Comparison of ENCODE assay signal across 16 cellular contexts in genomic region chr14:52998376-52999010, GRCh38. TPM values are rescaled to one million over a fixed set of nuclear protein-coding genes. Genes with fewer than 3 reads are reported as not detected.
DNase-seq lines count a peak whose midpoint lies in the region; ATAC-seq and TF ChIP-seq lines count a peak whose summit lies in the region.
"Had no signal": no experiment of that assay in that cellular context is flagged by ENCODE, and none has a peak within 500 bp of the region (broad histone marks: within the 10 kb centered on the region; RNA-seq: fewer than 3 reads in every experiment).

No MANE protein-coding gene starts in this region.

- no peak overlapping the region for H4K8ac ChIP-seq in mesenchymal stem cell (ENCODE audit: low read length)

- H3K27me3 ChIP-seq in brain microvascular endothelial cell (replicated peaks) (no peaks in the 10 kb centered on the region), mesenchymal stem cell (ENCODE audit: control insufficient read depth in 1 of 2, insufficient read depth in 1 of 2, low read length in 2 of 2) (no peaks in the 10 kb centered on the region), tibial nerve (no peaks in the 10 kb centered on the region)

- TF ChIP-seq CTCF in brain microvascular endothelial cell (IDR thresholded peaks at IDR 0.05; ENCODE audit: low read depth, low read length, missing control alignments) = no peak
- TF ChIP-seq CTCF in tibial nerve (IDR thresholded peaks at IDR 0.05) = no peak

- peaks cover 3% of the 10 kb centered on the region for H3K4me1 ChIP-seq in mesenchymal stem cell (ENCODE audit: control insufficient read depth, insufficient read depth, low read depth, low read length)
- peaks cover 0 to 26% (median 4%) of the 10 kb centered on the region in 4 donors for H3K4me1 ChIP-seq in tibial nerve

- H2BK5ac ChIP-seq in mesenchymal stem cell (ENCODE audit: low read depth, low read length, poor library complexity, severe bottlenecking) = no peak overlapping the region

- H3K4me3 Mint-ChIP-seq in stimulated activated naive B cell treated with anti-CD40 and anti-IgM and Interleukin-4, amounts not matched to agents 10 μg/mL and 1 μg/mL and 100 μg/mL, for 72 hours = no peak overlapping the region
- H3K4me3 Mint-ChIP-seq: activated naive CD4-positive, alpha-beta T cell treated with anti-CD3 and anti-CD28 coated beads for 36 hours; CD4-positive, alpha-beta memory T cell had no signal

- DNase-seq in HS-5 (ENCODE audit: low read depth) (peak; percentile 52), brain microvascular endothelial cell (peak; percentile 65), mesenchymal stem cell (peak; percentile 47), tibial nerve (ENCODE audit: low spot score in 2 of 2) (no peak), cerebellum (ENCODE audit: low spot score) (no peak)
- no peak for DNase-seq in stimulated activated naive B cell treated with anti-CD40 and anti-IgM and Interleukin-4, amounts not matched to agents 10 μg/mL and 1 μg/mL and 100 μg/mL, for 72 hours
- DNase-seq: activated CD8-positive, alpha-beta memory T cell treated with anti-CD3 and anti-CD28 coated beads, Interleukin-2, amount 50 U/mL, for 4 hours; activated naive CD4-positive, alpha-beta T cell treated with anti-CD3 and anti-CD28 coated beads for 36 hours; CD4-positive, alpha-beta memory T cell; GOT3; NCI-H1048; occipital lobe; SHP77; trophoblast cell had no signal

- H2BK120ac ChIP-seq in mesenchymal stem cell (ENCODE audit: low read depth, low read length) = no peak overlapping the region

- no peak for ATAC-seq in stimulated activated naive B cell treated with anti-CD40 and anti-IgM and Interleukin-4, amounts not matched to agents 10 μg/mL and 1 μg/mL and 100 μg/mL, for 72 hours (replicated peaks)
- no peak for ATAC-seq in GM18498 (IDR thresholded peaks at IDR 0.05; ENCODE audit: unreplicated experiment)

- no peak overlapping the region for H3K23ac ChIP-seq in mesenchymal stem cell (ENCODE audit: low read length in 2 of 2)

- H3K36me3 ChIP-seq in brain microvascular endothelial cell (replicated peaks) (no peaks in the 10 kb centered on the region), mesenchymal stem cell (ENCODE audit: control insufficient read depth in 1 of 2, insufficient read depth in 2 of 2, low read depth in 1 of 2, low read length in 2 of 2) (no peaks in the 10 kb centered on the region), tibial nerve (no peaks in the 10 kb centered on the region)

- no peak overlapping the region for H2BK12ac ChIP-seq in mesenchymal stem cell (ENCODE audit: low read length in 2 of 2)

- H2AK5ac ChIP-seq in mesenchymal stem cell (ENCODE audit: low read length, severe bottlenecking) = no peak overlapping the region

- peaks cover 0 to 6% of the 10 kb centered on the region in 2 donors for H3K27me3 Mint-ChIP-seq in stimulated activated naive B cell treated with anti-CD40 and anti-IgM and Interleukin-4, amounts not matched to agents 10 μg/mL and 1 μg/mL and 100 μg/mL, for 72 hours

- no peak overlapping the region for H3K27ac Mint-ChIP-seq in stimulated activated naive B cell treated with anti-CD40 and anti-IgM and Interleukin-4, amounts not matched to agents 10 μg/mL and 1 μg/mL and 100 μg/mL, for 72 hours
- H3K27ac Mint-ChIP-seq: activated naive CD4-positive, alpha-beta T cell treated with anti-CD3 and anti-CD28 coated beads for 36 hours; CD4-positive, alpha-beta memory T cell had no signal

- H3K9ac ChIP-seq in mesenchymal stem cell (ENCODE audit: low read length) = peak overlapping the region; percentile 34

- peak overlapping the region; percentile 6 for H3K27ac ChIP-seq in brain microvascular endothelial cell
- no peak overlapping the region for H3K27ac ChIP-seq in mesenchymal stem cell (ENCODE audit: low read length, poor library complexity, severe bottlenecking)
- peak overlapping the region in 3 of 4 donors; percentile 30 to 67 (median 66) for H3K27ac ChIP-seq in tibial nerve
- H3K27ac ChIP-seq: epithelial cell of prostate had no signal

- H3K9me3 Mint-ChIP-seq in stimulated activated naive B cell treated with anti-CD40 and anti-IgM and Interleukin-4, amounts not matched to agents 10 μg/mL and 1 μg/mL and 100 μg/mL, for 72 hours = no peaks in the 10 kb centered on the region
- H3K9me3 Mint-ChIP-seq: activated naive CD4-positive, alpha-beta T cell treated with anti-CD3 and anti-CD28 coated beads for 36 hours had no signal

- H3K4me3 ChIP-seq in brain microvascular endothelial cell (ENCODE audit: low read depth, low read length) (no peak overlapping the region), mesenchymal stem cell (ENCODE audit: insufficient read depth in 1 of 2, low read depth in 1 of 2, low read length in 2 of 2) (peak overlapping the region in 1 of 2 experiments; percentile 63), tibial nerve (no peak overlapping the region)

- WGBS in mesenchymal stem cell = 94% methylated on average over 6 of the region's 6 CpGs
- WGBS in tibial nerve, 2 donors = 24 to 31% methylated on average over 6 of the region's 6 CpGs

- H2AFZ ChIP-seq in mesenchymal stem cell (ENCODE audit: low read depth, low read length) = no peak overlapping the region

- no peak for TF ChIP-seq POLR2A in tibial nerve (IDR thresholded peaks at IDR 0.05)

- in situ Hi-C loops in brain microvascular endothelial cell (cut with HindIII; ENCODE audit: low pct_ligation_motif_present, low sequenced_read_pairs) = no loop called here

- TF ChIP-seq EP300 in tibial nerve (IDR thresholded peaks at IDR 0.05) = no peak

- no peak overlapping the region for H3K18ac ChIP-seq in mesenchymal stem cell (ENCODE audit: low read depth in 1 of 2, low read length in 2 of 2)

- no peak overlapping the region for H2BK15ac ChIP-seq in mesenchymal stem cell (ENCODE audit: low read depth, poor library complexity, severe bottlenecking)

- H3K9me3 ChIP-seq in mesenchymal stem cell (ENCODE audit: control insufficient read depth, low read length) (no peaks in the 10 kb centered on the region), tibial nerve (no peaks in the 10 kb centered on the region)

- H3K14ac ChIP-seq in mesenchymal stem cell (ENCODE audit: low read length in 2 of 2) = no peak overlapping the region

- no peaks in the 10 kb centered on the region for H3K4me1 Mint-ChIP-seq in stimulated activated naive B cell treated with anti-CD40 and anti-IgM and Interleukin-4, amounts not matched to agents 10 μg/mL and 1 μg/mL and 100 μg/mL, for 72 hours
- H3K4me1 Mint-ChIP-seq: CD4-positive, alpha-beta memory T cell had no signal

- H3K4ac ChIP-seq in mesenchymal stem cell (ENCODE audit: low read depth in 1 of 2, low read length in 2 of 2) = no peak overlapping the region

- H3K79me1 ChIP-seq in mesenchymal stem cell (replicated peaks; ENCODE audit: low read length, poor library complexity, severe bottlenecking) = no peaks in the 10 kb centered on the region

- no peaks in the 10 kb centered on the region for H3K36me3 Mint-ChIP-seq in stimulated activated naive B cell treated with anti-CD40 and anti-IgM and Interleukin-4, amounts not matched to agents 10 μg/mL and 1 μg/mL and 100 μg/mL, for 72 hours
- H3K36me3 Mint-ChIP-seq: CD4-positive, alpha-beta memory T cell had no signal

- no peak overlapping the region for H3K4me2 ChIP-seq in mesenchymal stem cell (ENCODE audit: low read length, poor library complexity, severe bottlenecking)

- no peak overlapping the region for H4K91ac ChIP-seq in mesenchymal stem cell (ENCODE audit: low read length)

RNA-seq across cellular contexts. Expression of gene FERMT2, which starts 47.6 kb away (rescaled TPM):
- 137 TPM for polyA plus RNA-seq in mesenchymal stem cell (2013, experiment 1 of 2)
- polyA plus RNA-seq in mesenchymal stem cell (2013, experiment 2 of 2) = 137 TPM
- total RNA-seq in tibial nerve (100 to 1,000 TPM; 116 to 165 (median 146) TPM), cerebellum (60.8 TPM)
- polyA plus RNA-seq: CD4-positive, alpha-beta memory T cell had no signal

Comparison
In these comparisons a context has a peak if more than half of its experiments do, and no peak if none do; other contexts are left out.
1. DNase-seq: peak in HS-5 (single experiment), brain microvascular endothelial cell (single experiment) and mesenchymal stem cell (single experiment); none in tibial nerve (0 of 2), cerebellum (single experiment) and stimulated activated naive B cell treated with anti-CD40 and anti-IgM and Interleukin-4, amounts not matched to agents 10 μg/mL and 1 μg/mL and 100 μg/mL, for 72 hours (single experiment).